Comparison of ENCODE assay signal across 8 cellular contexts in the genomic region with DNA sequence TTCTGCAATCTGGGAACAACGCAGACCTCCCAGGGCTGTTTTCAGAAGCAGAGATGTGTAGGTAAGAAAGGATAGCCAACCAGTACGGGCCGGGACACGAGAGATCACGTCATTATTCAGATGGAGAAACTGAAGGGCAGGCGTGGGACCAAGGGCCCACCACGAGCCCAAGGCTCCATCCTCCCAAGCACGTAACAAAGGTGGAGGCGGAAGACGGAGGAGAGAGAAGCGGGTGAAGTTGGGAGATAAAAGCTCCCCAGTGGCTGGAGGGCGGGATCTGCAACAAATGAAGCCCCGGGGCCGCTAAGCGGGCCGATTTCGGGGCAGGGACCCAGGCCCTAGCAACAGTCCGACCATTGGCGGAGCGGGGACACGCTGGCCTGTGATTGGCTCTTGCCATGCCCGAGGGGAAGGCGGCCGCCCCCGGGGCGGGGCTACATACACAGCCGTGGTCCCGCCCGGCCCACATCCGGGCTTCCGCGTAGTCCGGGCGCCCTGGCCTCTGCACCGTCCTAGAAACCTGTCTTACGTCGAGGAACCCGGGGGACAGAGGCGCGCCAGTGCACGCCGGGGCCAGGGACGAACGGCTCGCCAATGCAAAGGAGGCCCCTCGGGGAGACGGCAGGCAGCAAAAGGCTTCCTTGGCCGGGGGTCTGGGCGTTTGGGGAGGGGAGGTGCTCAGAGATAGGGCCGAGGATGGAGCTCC. TPM values are rescaled to one million over a fixed set of nuclear protein-coding genes. Genes with fewer than 3 reads are reported as not detected.
DNase-seq lines count a peak whose midpoint lies in the region; ATAC-seq, FAIRE-seq and TF ChIP-seq lines count a peak whose summit lies in the region.

No MANE protein-coding gene starts in this region.

- H3K4me3 ChIP-seq in AG09309 (ENCODE audit: control insufficient read depth, low read depth, low read length) = peak overlapping the region; percentile 90
- H3K4me3 ChIP-seq in keratinocyte (ENCODE audit: control insufficient read depth in 2 of 3, extremely low read depth in 1 of 3, insufficient read depth in 2 of 3, low read depth in 1 of 3, low read length in 3 of 3) = peak overlapping the region; percentile 53 to 86 (median 78)

- no peaks in the 10 kb centered on the region for H3K9me3 ChIP-seq in keratinocyte (ENCODE audit: control insufficient read depth, low read depth, low read length)

- H3K27ac ChIP-seq in keratinocyte (ENCODE audit: control insufficient read depth, insufficient read depth, low read length) = peak overlapping the region; percentile 82

- H3K79me2 ChIP-seq in keratinocyte (ENCODE audit: control insufficient read depth, insufficient read depth, low read length) = no peaks in the 10 kb centered on the region

- H2AFZ ChIP-seq in keratinocyte (ENCODE audit: control insufficient read depth, low read length) = peak overlapping the region; percentile 94

- no peaks in the 10 kb centered on the region for H3K27me3 Mint-ChIP-seq in central memory CD8-positive, alpha-beta T cell

- no peak for TF ChIP-seq CTCF in AG09309 (IDR thresholded peaks at IDR 0.05; ENCODE audit: control insufficient read depth, insufficient read depth, low read depth, low read length, missing control alignments)
- no peak for TF ChIP-seq CTCF in keratinocyte (optimal IDR thresholded peaks at IDR 0.05 in 1 of 3, IDR thresholded peaks at IDR 0.05 in 1 of 3, conservative IDR thresholded peaks at IDR 0.05 in 1 of 3; ENCODE audit: extremely low read depth in 1 of 3, insufficient read depth in 2 of 3, low read length in 3 of 3)

- FAIRE-seq in keratinocyte (lab: Jason Lieb, UNC) = no peak

- no peaks in the 10 kb centered on the region for H3K27me3 ChIP-seq in keratinocyte (ENCODE audit: control insufficient read depth, extremely low read depth, insufficient read depth, low read length)

- H3K27ac Mint-ChIP-seq in central memory CD8-positive, alpha-beta T cell (ENCODE audit: low read depth) = peak overlapping the region; percentile 87

- H3K9ac ChIP-seq in keratinocyte (ENCODE audit: control insufficient read depth, extremely low read depth, insufficient read depth, low read length) = peak overlapping the region; percentile 83

- H3K36me3 Mint-ChIP-seq in central memory CD8-positive, alpha-beta T cell (ENCODE audit: insufficient read depth) = peaks cover 16% of the 10 kb centered on the region

- H3K9me3 Mint-ChIP-seq in central memory CD8-positive, alpha-beta T cell = no peaks in the 10 kb centered on the region

- peaks cover 23% of the 10 kb centered on the region for H3K4me1 ChIP-seq in keratinocyte (ENCODE audit: control insufficient read depth, extremely low read depth, insufficient read depth, low read length)

- peaks cover 24% of the 10 kb centered on the region for H3K4me1 Mint-ChIP-seq in central memory CD8-positive, alpha-beta T cell

- DNase-seq in AG09309 (ENCODE audit: low read depth) (peak; percentile 83), NCI-H345 (lab: John Stamatoyannopoulos, UW) (peak; percentile 98), keratinocyte (ENCODE audit: low read depth, low spot score) (no peak)
- DNase-seq in activated CD4-positive, CD25-positive, alpha-beta regulatory T cell (lab: John Stamatoyannopoulos, UW) = peak; percentile 88 to 93 (median 90)
- DNase-seq in central memory CD8-positive, alpha-beta T cell (ENCODE audit: low spot score in 2 of 2) = peak; percentile 88 to 91
- peak; percentile 90 to 94 for DNase-seq in stimulated activated CD4-positive, alpha-beta T cell treated with anti-CD3 and anti-CD28 coated beads, Interleukin-15, amount 100 ng/mL, for 1 hour (ENCODE audit: low read depth in 1 of 2, low spot score in 1 of 2)

- dilution Hi-C loops in keratinocyte (cut with MboI; ENCODE audit: extremely low pct_ligation_motif_present, low sequenced_read_pairs) = no loop called here

- ATAC-seq in GM19023 (IDR thresholded peaks at IDR 0.05; ENCODE audit: unreplicated experiment) (peak; percentile 88), HG03196 (IDR thresholded peaks at IDR 0.05; ENCODE audit: unreplicated experiment) (peak; percentile 92)
- peak; percentile 97 for ATAC-seq in central memory CD8-positive, alpha-beta T cell (replicated peaks; ENCODE audit: extremely low read depth, poor library complexity, severe bottlenecking)

- no peaks in the 10 kb centered on the region for H3K9me1 ChIP-seq in keratinocyte (ENCODE audit: control insufficient read depth, extremely low read depth, insufficient read depth, low read length)

- peaks cover 0 to 3% of the 10 kb centered on the region in 2 experiments for H3K36me3 ChIP-seq in keratinocyte (ENCODE audit: control insufficient read depth in 2 of 2, extremely low read depth in 1 of 2, insufficient read depth in 2 of 2, low read length in 2 of 2)

- no peaks in the 10 kb centered on the region for H4K20me1 ChIP-seq in keratinocyte (ENCODE audit: control insufficient read depth, extremely low read depth, insufficient read depth, low read length)

- peak overlapping the region; percentile 93 for H3K4me3 Mint-ChIP-seq in central memory CD8-positive, alpha-beta T cell

- peak overlapping the region; percentile 96 for H3K4me2 ChIP-seq in keratinocyte (ENCODE audit: control insufficient read depth, extremely low read depth, insufficient read depth, low read depth, low read length)

RNA-seq across cellular contexts. Expression of gene HSPB1, which starts 15.5 kb away (rescaled TPM):
- 460 to 1,644 TPM (median 478 TPM) in 3 replicates for polyA plus RNA-seq in keratinocyte
- polyA plus RNA-seq in keratinocyte (2011; ENCODE audit: low read depth) = 1,835 TPM
- 1,014 and 2,934 TPM in 2 replicates for polyA plus RNA-seq in keratinocyte (2011; cell fraction: cytosol; rRNA removed)
- polyA plus RNA-seq in keratinocyte (2011; cell fraction: nucleus; rRNA removed) = 815 and 1,237 TPM in 2 replicates
- polyA plus RNA-seq in keratinocyte (2012; ENCODE audit: low replicate concordance) = 1,130 and 7,717 TPM in 2 replicates
- polyA minus RNA-seq in keratinocyte = 147 to 577 TPM (median 569 TPM) in 3 replicates
- polyA minus RNA-seq in keratinocyte (2011; cell fraction: cytosol; rRNA and poly(A)+ RNA removed) = 2,222 TPM
- 585 and 748 TPM in 2 replicates for polyA minus RNA-seq in keratinocyte (2011; cell fraction: nucleus; rRNA and poly(A)+ RNA removed)

RNA-seq across cellular contexts. Expression of gene YWHAG, which starts 40.9 kb away (rescaled TPM):
- polyA plus RNA-seq in keratinocyte = 88.1 to 130 TPM (median 116 TPM) in 3 replicates
- 55.4 TPM for polyA plus RNA-seq in keratinocyte (2011; ENCODE audit: low read depth)
- 122 and 131 TPM in 2 replicates for polyA plus RNA-seq in keratinocyte (2011; cell fraction: cytosol; rRNA removed)
- 139 and 153 TPM in 2 replicates for polyA plus RNA-seq in keratinocyte (2011; cell fraction: nucleus; rRNA removed)
- polyA plus RNA-seq in keratinocyte (2012; ENCODE audit: low replicate concordance) = 142 and 228 TPM in 2 replicates
- 96.6 to 165 TPM (median 132 TPM) in 3 replicates for polyA minus RNA-seq in keratinocyte
- polyA minus RNA-seq in keratinocyte (2011; cell fraction: cytosol; rRNA and poly(A)+ RNA removed) = 173 TPM
- 96.8 and 151 TPM in 2 replicates for polyA minus RNA-seq in keratinocyte (2011; cell fraction: nucleus; rRNA and poly(A)+ RNA removed)
